Comparison of ENCODE assay signal across 8 cellular contexts in the genomic region with DNA sequence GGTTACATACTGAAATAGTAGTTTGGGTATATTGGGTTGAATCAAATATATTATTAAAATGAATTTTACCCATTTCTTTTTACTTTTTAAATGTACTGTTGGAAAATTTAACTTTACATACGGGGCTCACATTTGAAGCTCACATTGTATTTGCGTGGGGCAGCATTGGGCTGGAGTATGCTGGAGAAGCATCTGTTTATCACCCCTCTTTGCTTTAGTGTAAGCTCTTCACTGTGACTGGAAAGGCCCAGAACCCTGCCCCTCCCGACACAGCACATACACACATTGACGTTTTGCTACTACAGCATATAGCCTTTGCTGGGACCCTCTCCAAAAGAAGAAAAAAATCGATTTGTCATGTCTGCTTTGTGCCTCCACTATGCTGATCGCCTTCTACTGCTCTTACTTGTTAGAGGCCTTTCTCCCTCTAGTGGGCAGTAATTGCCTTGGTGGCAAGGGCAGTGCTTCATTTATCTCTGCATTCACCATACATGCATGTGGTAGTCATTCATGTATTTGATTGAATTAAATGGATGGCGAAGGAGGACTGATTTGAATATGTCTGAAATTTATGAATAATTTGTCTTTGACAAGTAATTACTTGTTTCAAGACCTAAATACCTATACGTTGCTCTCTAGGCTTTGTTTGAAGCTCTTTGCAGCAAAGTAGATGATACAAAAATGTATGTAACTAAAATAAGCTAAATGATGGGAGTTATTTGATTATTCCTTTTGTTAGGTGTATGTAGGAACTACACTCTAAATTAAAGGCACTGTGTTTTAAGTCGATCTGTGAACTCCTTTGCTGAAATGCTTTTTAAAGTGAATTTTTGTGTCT. TPM values are rescaled to one million over a fixed set of nuclear protein-coding genes. Genes with fewer than 3 reads are reported as not detected.
DNase-seq lines count a peak whose midpoint lies in the region; ATAC-seq, FAIRE-seq and TF ChIP-seq lines count a peak whose summit lies in the region.

No MANE protein-coding gene starts in this region.

- POLR2A ChIA-PET in HCT116 (lab: Charles Lee) (no interaction called here), PC-3 (lab: Charles Lee; ENCODE audit: unreplicated experiment) (interaction anchor here (0.6 kb wide), 1 partner anchor 52 kb away, joined by 3 read pairs; no protein-coding TSS in a partner anchor)

- H3K4me1 ChIP-seq in HCT116 (ENCODE audit: control insufficient read depth in 1 of 2, insufficient read depth in 2 of 2, low read length in 2 of 2), result no peaks in the 10 kb centered on the region
- H3K4me1 ChIP-seq in PC-3 (ENCODE audit: insufficient read depth, low read length), result no peaks in the 10 kb centered on the region; the same call in 1 of the 2 replicates
- peaks cover 0 to 4% of the 10 kb centered on the region in 2 donors for H3K4me1 ChIP-seq in lung (ENCODE audit: control insufficient read depth in 2 of 2, insufficient read depth in 2 of 2, low read length in 2 of 2)

- H3K27ac ChIP-seq in HCT116 (ENCODE audit: low read depth, low read length) (peak overlapping the region; percentile 18; the same call in 1 of the 2 replicates), PC-3 (ENCODE audit: low read length) (no peak overlapping the region), coronary artery (no peak overlapping the region), lung (ENCODE audit: low read depth in 1 of 2, low read length in 1 of 2) (peak overlapping the region in 1 of 2 donors; percentile 14)

- RAD21 ChIA-PET in HCT116 (lab: Charles Lee; ENCODE audit: low non-redundant PET in 1 of 2, low total read pairs in 2 of 2, uncharacterized antibody in 2 of 2, unreplicated experiment in 2 of 2), result no interaction called here

- DNase-seq in D721Med (ENCODE audit: insufficient read length, low spot score), result no peak
- DNase-seq in HCT116 (ENCODE audit: low read depth, low spot score), result peak; percentile 55
- DNase-seq in PC-3, result peak; percentile 61
- no peak for DNase-seq in coronary artery (ENCODE audit: low spot score)
- DNase-seq in lung (ENCODE audit: low spot score), result no peak
- no peak for DNase-seq in NCI-H187 (lab: John Stamatoyannopoulos, UW)
- DNase-seq in ureter (ENCODE audit: low spot score), result no peak

- CTCF ChIA-PET in HCT116 (lab: Charles Lee) (no interaction called here), PC-3 (lab: Charles Lee) (interaction anchor here (0.6 to 1.0 kb wide), 3 partner anchors 36 to 325 kb away, joined by 3 to 5 read pairs (median 3); no protein-coding TSS in a partner anchor)

- H3K4me2 ChIP-seq in HCT116 (ENCODE audit: low read length) (no peak overlapping the region), PC-3 (ENCODE audit: low read length) (no peak overlapping the region)

- H3K36me3 ChIP-seq in HCT116 (ENCODE audit: control insufficient read depth in 1 of 2, insufficient read depth in 2 of 2, low read length in 2 of 2) (peaks cover 42 to 50% of the 10 kb centered on the region in 2 experiments), PC-3 (ENCODE audit: low read depth, low read length) (peaks cover 57% of the 10 kb centered on the region), lung (ENCODE audit: control insufficient read depth in 2 of 2, insufficient read depth in 2 of 2, low read length in 2 of 2) (peaks cover 10 to 22% of the 10 kb centered on the region in 2 donors)

- H2AFZ ChIP-seq in HCT116 (ENCODE audit: low read depth, low read length, poor library complexity, severe bottlenecking), result no peak overlapping the region
- H2AFZ ChIP-seq in PC-3 (ENCODE audit: low read length), result no peak overlapping the region

- intact Hi-C loops in HCT116 (cut with micrococcal nuclease), result loop anchor here (5.0 to 10.0 kb wide), 3 partner anchors 126 to 336 kb away; partner anchors contain the start of gene PPP4R1
- intact Hi-C loops in PC-3 (cut with micrococcal nuclease), result loop anchor here (2.0 to 5.0 kb wide), 4 partner anchors 34 to 266 kb away; no protein-coding TSS in a partner anchor

- TF ChIP-seq POLR2A in HCT116 (IDR thresholded peaks at IDR 0.05; ENCODE audit: borderline replicate concordance, extremely low read depth, insufficient read depth, insufficient read length), result no peak

- no peak overlapping the region for H3K4me3 ChIP-seq in HCT116 (replicated peaks in 1 of 2; ENCODE audit: low read depth in 1 of 2, low read length in 2 of 2)
- no peak overlapping the region for H3K4me3 ChIP-seq in PC-3 (ENCODE audit: low read length)
- no peak overlapping the region for H3K4me3 ChIP-seq in coronary artery
- no peak overlapping the region for H3K4me3 ChIP-seq in lung

- FAIRE-seq in D721Med (lab: Jason Lieb, UNC), result peak; percentile 41

- TF ChIP-seq CTCF in D721Med (IDR thresholded peaks at IDR 0.05; ENCODE audit: insufficient read depth, missing control alignments), result peak; percentile 68
- TF ChIP-seq CTCF in HCT116 (IDR thresholded peaks at IDR 0.05 in 2 of 3, conservative IDR thresholded peaks at IDR 0.05 in 1 of 3; ENCODE audit: borderline replicate concordance in 1 of 3, insufficient read depth in 1 of 3, low read depth in 2 of 3, low read length in 2 of 3), result peak; percentile 31 to 82 (median 75); a peak in 4 of 6 replicates
- peak; percentile 87 for TF ChIP-seq CTCF in PC-3 (conservative IDR thresholded peaks at IDR 0.05; ENCODE audit: low read depth, low read length)
- peak; percentile 21 for TF ChIP-seq CTCF in coronary artery (IDR thresholded peaks at IDR 0.05)
- TF ChIP-seq CTCF in lung (IDR thresholded peaks at IDR 0.05; ENCODE audit: control extremely low read depth, extremely low read depth), result peak; percentile 20

- H3K79me2 ChIP-seq in HCT116 (ENCODE audit: insufficient read depth, low read length) (peaks cover 94% of the 10 kb centered on the region), PC-3 (ENCODE audit: low read length) (peaks cover 7% of the 10 kb centered on the region; the same call in 1 of the 2 replicates)

- peak; percentile 72 for TF ChIP-seq RAD21 in HCT116 (IDR thresholded peaks at IDR 0.05; ENCODE audit: low read depth)

- H4K20me1 ChIP-seq in HCT116 (ENCODE audit: insufficient read depth) (peaks cover 25% of the 10 kb centered on the region; the same call in 1 of the 2 replicates), PC-3 (ENCODE audit: low read length) (peaks cover 14% of the 10 kb centered on the region)

- WGBS in lung, 2 donors, result 79 to 80% methylated on average over 9 of the region's 9 CpGs

- ATAC-seq in HCT116, result peak; percentile 96
- ATAC-seq in PC-3, result peak; percentile 72
- no peak for ATAC-seq in lung (ENCODE audit: insufficient read depth, low FRiP score)
- no peak for ATAC-seq in GM21717 (IDR thresholded peaks at IDR 0.05; ENCODE audit: unreplicated experiment)

- H3K9me2 ChIP-seq in HCT116 (ENCODE audit: insufficient read depth) (no peaks in the 10 kb centered on the region), PC-3 (replicated peaks; ENCODE audit: low read length) (no peaks in the 10 kb centered on the region)

- H3K27me3 ChIP-seq in HCT116 (ENCODE audit: insufficient read depth, low read length) (no peaks in the 10 kb centered on the region), PC-3 (ENCODE audit: low read length) (no peaks in the 10 kb centered on the region), lung (ENCODE audit: control insufficient read depth, insufficient read depth) (no peaks in the 10 kb centered on the region)

- H3K9me3 ChIP-seq in HCT116 (ENCODE audit: control insufficient read depth in 1 of 2, insufficient read depth in 1 of 2, low read depth in 1 of 2, low read length in 2 of 2), result no peaks in the 10 kb centered on the region
- no peaks in the 10 kb centered on the region for H3K9me3 ChIP-seq in PC-3 (ENCODE audit: low read length)
- H3K9me3 ChIP-seq in lung (ENCODE audit: control insufficient read depth in 2 of 2, insufficient read depth in 1 of 2, low read length in 1 of 2), result no peaks in the 10 kb centered on the region

- no peaks in the 10 kb centered on the region for H3F3A ChIP-seq in PC-3 (ENCODE audit: low read length, unreplicated experiment)

- H3K9ac ChIP-seq in HCT116 (ENCODE audit: low read length) (no peak overlapping the region), PC-3 (ENCODE audit: low read length) (no peak overlapping the region)

- BruUV-seq in HCT116 (replicated peaks; lab: Mats Ljungman, UMichigan), result no TSS peak
- BruUV-seq in PC-3 (replicated peaks; lab: Mats Ljungman, UMichigan), result no TSS peak

TF ChIP-seq in HCT116, 20 proteins besides CTCF, POLR2A, EP300 and RAD21:
- no peak for TF ChIP-seq POLR2AphosphoS5 (IDR thresholded peaks at IDR 0.05; ENCODE audit: low read depth, low read length)
- TF ChIP-seq CBX3 (IDR thresholded peaks at IDR 0.05; ENCODE audit: low read depth), result peak; percentile 64; the same call in 1 of the 2 replicates
- TF ChIP-seq SRF (IDR thresholded peaks at IDR 0.05; ENCODE audit: low read depth), result 0 out of 2 replicates have a peak, but pooled peaks have one; percentile 35

RNA-seq across cellular contexts. Expression of gene VAPA, which starts 37.4 kb away (rescaled TPM):
- total RNA-seq in HCT116 (2021; ENCODE audit: unreplicated experiment) (295 TPM), PC-3 (2014; rRNA removed) (281 and 293 TPM in 2 replicates), lung (100 to 1,000 TPM; 255 to 351 TPM), ureter (249 TPM)
- 170 and 206 TPM in 2 replicates for polyA plus RNA-seq in HCT116 (2012)
- 100 to 1,000 TPM; 143 to 240 TPM for polyA plus RNA-seq in lung

Comparison
In these comparisons a context has a peak if more than half of its experiments do, and no peak if none do; other contexts are left out.
1. DNase-seq: peak in HCT116 (single experiment) and PC-3 (single experiment); none in D721Med (single experiment), coronary artery (single experiment), lung (single experiment), NCI-H187 (0 of 2) and ureter (single experiment).
2. CTCF ChIP-seq: peak in every context shown above with its lines; median percentile 87 in PC-3; 75 in HCT116; 68 in D721Med; 21 in coronary artery; 20 in lung.
3. ATAC-seq: peak in HCT116 (single experiment) and PC-3 (single experiment); none in lung (single experiment) and GM21717 (single experiment).